22 cellular contexts compared by ENCODE assay signal in the genomic region with DNA sequence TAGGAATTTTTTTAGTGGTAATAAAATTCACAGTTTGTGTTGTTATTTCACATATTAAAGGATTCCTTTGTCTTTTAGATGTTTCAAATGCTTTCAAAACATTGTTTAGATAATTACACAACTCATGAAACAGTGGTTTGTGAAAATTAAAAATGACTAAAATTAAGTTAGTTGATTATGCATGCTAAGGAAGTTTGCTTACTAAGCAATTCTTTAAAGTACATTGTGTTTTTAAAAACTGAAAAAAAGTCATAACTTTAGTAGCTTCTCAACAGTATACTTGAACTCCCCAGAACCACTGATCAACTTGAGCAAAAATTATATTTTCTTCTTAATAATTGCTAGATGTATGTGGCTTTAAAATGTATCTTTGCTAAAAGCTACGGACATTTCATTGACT.
"Had no signal": no experiment of that assay in that cellular context is flagged by ENCODE, and none has a peak within 500 bp of the region (broad histone marks: within the 10 kb centered on the region; RNA-seq: fewer than 3 reads in every experiment).

No MANE protein-coding gene starts in this region.

- H3K9me3 ChIP-seq: SJSA1 had no signal

- H3K9ac ChIP-seq: KMS-11 had no signal

- H3K4me2 ChIP-seq: KMS-11 had no signal

- H3K4me3 ChIP-seq: SJSA1, SK-N-MC had no signal

- DNase-seq: Kasumi-1, MM.1S, NCI-H1092 treated with DMSO at 0.1 percent for 48 hours, NCI-H1436, NCI-H187, NCI-H2029, NCI-H2081 treated with DMSO at 0.1 percent for 48 hours, NCI-H2171, NCI-H226, NCI-H446, NCI-H510A, NCI-H524 treated with DMSO at 0.1 percent for 48 hours, NCI-H774, Right ventricle myocardium superior, RPMI8226, SIG-M5 had no signal

- H3K4me1 ChIP-seq: SJSA1 had no signal

- H3K27ac ChIP-seq: HL-60, KMS-11, SJSA1, SK-N-MC had no signal

- H3K27me3 ChIP-seq: SJSA1 had no signal

- H3K36me3 ChIP-seq: SJSA1 had no signal

- FAIRE-seq: HTR-8/SVneo, RCC 7860 had no signal
